ENCODE assay signal across 11 cellular contexts in the genomic region with DNA sequence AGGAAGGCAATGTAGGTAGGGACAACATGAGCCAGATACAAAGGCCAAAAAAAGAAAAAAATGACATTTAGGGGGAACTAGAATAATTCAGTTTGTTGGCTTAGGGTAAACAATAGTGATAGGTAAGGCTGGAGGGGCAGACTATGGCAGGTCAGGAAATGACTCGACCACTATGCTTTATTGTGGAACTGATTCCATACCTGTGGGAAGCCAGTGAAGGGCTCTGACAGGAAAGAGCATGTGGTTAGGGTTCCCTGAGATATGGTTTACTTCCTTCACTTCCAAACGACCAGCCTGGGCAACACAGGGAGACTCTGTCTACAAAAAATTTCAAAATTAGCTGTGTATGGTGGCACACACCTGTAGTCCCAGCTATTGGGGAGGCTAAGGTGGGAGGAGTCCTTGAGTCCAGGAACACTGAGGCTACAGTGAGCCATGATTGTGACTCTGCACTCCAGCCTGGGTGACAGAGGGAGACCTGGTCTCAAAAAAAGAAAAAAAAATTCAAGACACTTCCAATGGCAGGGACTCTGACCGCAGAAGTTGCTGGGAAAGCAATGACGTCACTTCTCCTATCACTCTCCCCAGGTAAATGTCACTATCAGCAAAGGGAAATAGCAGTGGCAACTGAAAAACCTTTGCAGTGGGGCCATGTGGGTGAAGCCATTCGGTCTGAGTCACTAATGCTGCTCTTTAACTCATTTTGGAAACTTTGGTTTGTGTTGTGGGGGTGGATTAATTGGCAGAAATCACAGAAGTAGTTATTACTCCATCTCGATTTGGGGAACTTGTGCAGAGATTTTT.
DNase-seq lines count a peak whose midpoint lies in the region; ATAC-seq lines count a peak whose summit lies in the region.
"Had no signal": no experiment of that assay in that cellular context is flagged by ENCODE, and none has a peak within 500 bp of the region (broad histone marks: within the 10 kb centered on the region; RNA-seq: fewer than 3 reads in every experiment).

No MANE protein-coding gene starts in this region.

- intact Hi-C loops in activated T-helper 2 cell treated with anti-CD3 and anti-CD28 coated beads, Interferon-gamma antibody, Interleukin-2, Interleukin-4, amounts not matched to agents 10 μg/mL and 5 μg/mL and 100 μg/mL, durations not matched to agents 14 hours and 24 hours and 36 hours (cut with micrococcal nuclease): loop anchor here (1.0 to 5.0 kb wide), 4 partner anchors 48 to 192 kb away; partner anchors contain the start of gene TSC22D1

- no peak for DNase-seq in activated T-helper 2 cell treated with anti-CD3 and anti-CD28 coated beads, Interferon-gamma antibody, Interleukin-2, Interleukin-4, amounts not matched to agents 10 μg/mL and 5 μg/mL and 100 μg/mL, durations not matched to agents 14 hours and 24 hours and 36 hours (ENCODE audit: low spot score)
- peak; percentile 40 to 75 for DNase-seq in trophoblast cell
- no peak for DNase-seq in superior temporal gyrus (ENCODE audit: extremely low spot score)
- DNase-seq in islet precursor cell: no peak
- no peak for DNase-seq in DMS114 treated with DMSO at 0.1 percent for 48 hours (lab: John Stamatoyannopoulos, UW; ENCODE audit: unreplicated experiment)
- DNase-seq: NCI-H1092 had no signal

- no peak overlapping the region for H3K27ac ChIP-seq in BLaER1
- no peak overlapping the region for H3K27ac ChIP-seq in trophoblast cell (ENCODE audit: low read depth, low read length)
- H3K27ac ChIP-seq: C4-2B had no signal

- H2BK120ac ChIP-seq in trophoblast cell (ENCODE audit: insufficient read depth, low read length, poor library complexity): no peak overlapping the region

- no peak overlapping the region for H3K9ac ChIP-seq in BLaER1
- no peak overlapping the region for H3K9ac ChIP-seq in trophoblast cell (ENCODE audit: low read length)

- H3K4me1 ChIP-seq in BLaER1: peaks cover 13% of the 10 kb centered on the region
- H3K4me1 ChIP-seq in trophoblast cell (ENCODE audit: control insufficient read depth in 1 of 2, insufficient read depth in 2 of 2, low read length in 2 of 2): peaks cover 4 to 8% of the 10 kb centered on the region in 2 experiments

- no CpG with 5 or more reads among the region's 6 CpGs for WGBS in trophoblast cell (ENCODE audit: extremely low coverage, insufficient coverage, insufficient read length)

- H3K18ac ChIP-seq in trophoblast cell (ENCODE audit: low read length): no peak overlapping the region

- H3K4me2 ChIP-seq in BLaER1: peak overlapping the region; percentile 20
- H3K4me2 ChIP-seq in trophoblast cell (ENCODE audit: low read length): no peak overlapping the region

- H2AK5ac ChIP-seq in trophoblast cell (ENCODE audit: low read length): no peak overlapping the region

- H4K20me1 ChIP-seq in BLaER1: no peaks in the 10 kb centered on the region

- H3K79me1 ChIP-seq in trophoblast cell (ENCODE audit: low read length): no peaks in the 10 kb centered on the region

- H3K27me3 Mint-ChIP-seq in activated T-helper 2 cell treated with anti-CD3 and anti-CD28 coated beads, Interferon-gamma antibody, Interleukin-2, Interleukin-4, amounts not matched to agents 10 μg/mL and 5 μg/mL and 100 μg/mL, durations not matched to agents 14 hours and 24 hours and 36 hours (ENCODE audit: low read depth): peaks cover 8% of the 10 kb centered on the region

- H3K4ac ChIP-seq in trophoblast cell (ENCODE audit: low read depth, low read length): no peak overlapping the region

- peak overlapping the region; percentile 52 for H3K27ac Mint-ChIP-seq in activated T-helper 2 cell treated with anti-CD3 and anti-CD28 coated beads, Interferon-gamma antibody, Interleukin-2, Interleukin-4, amounts not matched to agents 10 μg/mL and 5 μg/mL and 100 μg/mL, durations not matched to agents 14 hours and 24 hours and 36 hours

- no peaks in the 10 kb centered on the region for H3K36me3 Mint-ChIP-seq in activated T-helper 2 cell treated with anti-CD3 and anti-CD28 coated beads, Interferon-gamma antibody, Interleukin-2, Interleukin-4, amounts not matched to agents 10 μg/mL and 5 μg/mL and 100 μg/mL, durations not matched to agents 14 hours and 24 hours and 36 hours (ENCODE audit: low read depth)

- H3K79me2 ChIP-seq in trophoblast cell (ENCODE audit: control insufficient read depth, insufficient read depth, low read length, poor library complexity): no peaks in the 10 kb centered on the region

- H3K36me3 ChIP-seq in BLaER1 (no peaks in the 10 kb centered on the region), trophoblast cell (ENCODE audit: control insufficient read depth in 1 of 2, insufficient read depth in 2 of 2, low read length in 2 of 2) (no peaks in the 10 kb centered on the region)

- peaks cover 27% of the 10 kb centered on the region for H3K4me1 Mint-ChIP-seq in activated T-helper 2 cell treated with anti-CD3 and anti-CD28 coated beads, Interferon-gamma antibody, Interleukin-2, Interleukin-4, amounts not matched to agents 10 μg/mL and 5 μg/mL and 100 μg/mL, durations not matched to agents 14 hours and 24 hours and 36 hours (ENCODE audit: low read depth)

- ATAC-seq in HG02884 (IDR thresholded peaks at IDR 0.05; ENCODE audit: unreplicated experiment) (peak; percentile 62), GM18498 (IDR thresholded peaks at IDR 0.05; ENCODE audit: unreplicated experiment) (no peak)

- H2AFZ ChIP-seq in trophoblast cell (ENCODE audit: insufficient read depth, low read length, poor library complexity): no peak overlapping the region

- H3K9me3 ChIP-seq in BLaER1 (no peaks in the 10 kb centered on the region), trophoblast cell (ENCODE audit: insufficient read depth, low read depth, low read length) (no peaks in the 10 kb centered on the region)

- H3K27me3 ChIP-seq in BLaER1 (no peaks in the 10 kb centered on the region), trophoblast cell (ENCODE audit: insufficient read depth, low read length) (no peaks in the 10 kb centered on the region)

- H3K4me3 ChIP-seq in BLaER1: no peak overlapping the region
- no peak overlapping the region for H3K4me3 ChIP-seq in trophoblast cell (ENCODE audit: low read depth, low read length)

- H4K91ac ChIP-seq in trophoblast cell (ENCODE audit: low read depth, low read length): no peak overlapping the region

- H4K12ac ChIP-seq in trophoblast cell (ENCODE audit: low read depth, low read length): no peak overlapping the region

- no peak overlapping the region for H2BK12ac ChIP-seq in trophoblast cell (ENCODE audit: low read length)

- no peak overlapping the region for H3K4me3 Mint-ChIP-seq in activated T-helper 2 cell treated with anti-CD3 and anti-CD28 coated beads, Interferon-gamma antibody, Interleukin-2, Interleukin-4, amounts not matched to agents 10 μg/mL and 5 μg/mL and 100 μg/mL, durations not matched to agents 14 hours and 24 hours and 36 hours (ENCODE audit: low read depth)
- H3K4me3 Mint-ChIP-seq: central memory CD8-positive, alpha-beta T cell had no signal

- H3K9me3 Mint-ChIP-seq in activated T-helper 2 cell treated with anti-CD3 and anti-CD28 coated beads, Interferon-gamma antibody, Interleukin-2, Interleukin-4, amounts not matched to agents 10 μg/mL and 5 μg/mL and 100 μg/mL, durations not matched to agents 14 hours and 24 hours and 36 hours: no peaks in the 10 kb centered on the region
- H3K9me3 Mint-ChIP-seq: central memory CD8-positive, alpha-beta T cell had no signal

- H2BK5ac ChIP-seq in trophoblast cell (ENCODE audit: low read depth, low read length, poor library complexity): no peak overlapping the region

- no peak overlapping the region for H3K23ac ChIP-seq in trophoblast cell (ENCODE audit: low read length)

- H4K8ac ChIP-seq in trophoblast cell (ENCODE audit: low read depth, low read length): no peak overlapping the region

- no peak overlapping the region for H3K14ac ChIP-seq in trophoblast cell (ENCODE audit: low read length)

Comparison
In these comparisons a context has a peak if more than half of its experiments do, and no peak if none do; other contexts are left out.
1. DNase-seq: peak in trophoblast cell (2 of 2); none in activated T-helper 2 cell treated with anti-CD3 and anti-CD28 coated beads, Interferon-gamma antibody, Interleukin-2, Interleukin-4, amounts not matched to agents 10 μg/mL and 5 μg/mL and 100 μg/mL, durations not matched to agents 14 hours and 24 hours and 36 hours (single experiment), superior temporal gyrus (single experiment), islet precursor cell (single experiment) and DMS114 treated with DMSO at 0.1 percent for 48 hours (single experiment).